In the genomic region with DNA sequence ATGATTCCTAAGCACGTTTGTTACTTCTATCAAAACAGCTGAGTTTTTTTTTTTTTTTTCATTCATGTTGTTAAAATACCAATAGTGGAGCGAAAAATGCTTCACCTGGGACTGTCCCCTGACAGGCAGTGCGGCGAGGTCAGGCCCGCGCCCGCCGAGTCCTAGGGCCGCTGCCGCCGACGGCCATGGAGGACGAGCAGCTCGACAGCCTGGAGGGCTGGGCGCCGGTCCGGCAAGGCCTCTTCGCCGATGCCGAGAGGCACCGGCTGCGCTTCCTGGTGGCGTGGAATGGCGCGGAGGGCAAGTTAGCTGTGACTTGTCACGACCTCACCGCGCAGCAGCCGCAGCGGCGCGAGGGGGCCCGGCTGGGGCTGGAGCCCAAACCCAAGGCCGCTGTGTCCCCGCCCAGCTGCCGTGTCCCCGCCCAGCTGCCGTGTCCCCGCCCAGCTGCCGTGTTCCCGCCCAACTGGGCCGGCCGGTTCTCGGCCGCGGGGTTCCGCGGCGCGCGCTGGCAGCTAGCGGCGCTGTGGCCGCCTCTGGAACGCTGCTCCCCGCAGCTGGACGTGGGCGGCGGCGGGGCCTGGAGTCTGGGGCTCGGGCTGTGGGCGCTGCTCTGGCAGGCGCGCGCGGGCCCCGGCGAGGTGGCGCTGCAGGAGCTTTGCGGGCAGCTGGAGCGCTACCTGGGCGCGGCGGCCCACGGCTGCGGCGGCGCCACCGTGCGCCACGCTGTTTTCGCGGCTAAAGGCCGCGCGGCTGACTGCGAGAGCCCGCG, we compare ENCODE assay signal across 8 cellular contexts. TPM values are rescaled to one million over a fixed set of nuclear protein-coding genes. Genes with fewer than 3 reads are reported as not detected.
DNase-seq lines count a peak whose midpoint lies in the region; ATAC-seq and TF ChIP-seq lines count a peak whose summit lies in the region.
"Not testable (repeated sequence)": the region's sequence is repeated elsewhere in the genome, so short reads cannot be mapped to it uniquely, and the experiment has no call there.

No MANE protein-coding gene starts in this region.

- not testable (repeated sequence) for H3K36me3 Mint-ChIP-seq in activated naive CD4-positive, alpha-beta T cell treated with anti-CD3 and anti-CD28 coated beads for 36 hours (ENCODE audit: low read depth); stimulated activated naive B cell treated with anti-CD40 and anti-IgM and Interleukin-4, amounts not matched to agents 10 μg/mL and 1 μg/mL and 100 μg/mL, for 72 hours

- H3K9me3 ChIP-seq in psoas muscle: not testable (repeated sequence)

- intact Hi-C loops in activated naive CD4-positive, alpha-beta T cell treated with anti-CD3 and anti-CD28 coated beads for 36 hours (cut with micrococcal nuclease); left cardiac atrium (cut with DNase I); psoas muscle (cut with DNase I): not testable (repeated sequence)

- H3K9me3 Mint-ChIP-seq in activated naive CD4-positive, alpha-beta T cell treated with anti-CD3 and anti-CD28 coated beads for 36 hours; stimulated activated naive B cell treated with anti-CD40 and anti-IgM and Interleukin-4, amounts not matched to agents 10 μg/mL and 1 μg/mL and 100 μg/mL, for 72 hours: not testable (repeated sequence)

- not testable (repeated sequence) for H3K4me1 Mint-ChIP-seq in activated naive CD4-positive, alpha-beta T cell treated with anti-CD3 and anti-CD28 coated beads for 36 hours (ENCODE audit: low read depth); stimulated activated naive B cell treated with anti-CD40 and anti-IgM and Interleukin-4, amounts not matched to agents 10 μg/mL and 1 μg/mL and 100 μg/mL, for 72 hours

- H3K36me3 ChIP-seq in psoas muscle (ENCODE audit: insufficient read depth in 1 of 2, low read depth in 1 of 2): not testable (repeated sequence)

- H3K27ac ChIP-seq in psoas muscle: peak overlapping the region; percentile 71

- peak; percentile 28 for DNase-seq in activated naive CD4-positive, alpha-beta T cell treated with anti-CD3 and anti-CD28 coated beads for 36 hours
- DNase-seq in left cardiac atrium (peak; percentile 64), psoas muscle (peak; percentile 67 to 73)
- peak; percentile 51 for DNase-seq in stimulated activated naive B cell treated with anti-CD40 and anti-IgM and Interleukin-4, amounts not matched to agents 10 μg/mL and 1 μg/mL and 100 μg/mL, for 72 hours

- CTCF ChIA-PET in activated naive CD4-positive, alpha-beta T cell treated with anti-CD3 and anti-CD28 coated beads for 36 hours (lab: Charles Lee): not testable (repeated sequence)

- not testable (repeated sequence) for TF ChIP-seq CTCF in WI38 (IDR thresholded peaks at IDR 0.05; ENCODE audit: low read depth, low read length); psoas muscle (IDR thresholded peaks at IDR 0.05)

- H3K4me3 Mint-ChIP-seq in activated naive CD4-positive, alpha-beta T cell treated with anti-CD3 and anti-CD28 coated beads for 36 hours; stimulated activated naive B cell treated with anti-CD40 and anti-IgM and Interleukin-4, amounts not matched to agents 10 μg/mL and 1 μg/mL and 100 μg/mL, for 72 hours: not testable (repeated sequence)

- H3K4me3 ChIP-seq in GM08714 (ENCODE audit: low read length): peak overlapping the region; percentile 45; the same call in 1 of the 2 replicates
- H3K4me3 ChIP-seq in WI38 (ENCODE audit: low read depth, low read length): peak overlapping the region; percentile 32
- H3K4me3 ChIP-seq in psoas muscle: peak overlapping the region; percentile 63

- not testable (repeated sequence) for H3K27me3 Mint-ChIP-seq in activated naive CD4-positive, alpha-beta T cell treated with anti-CD3 and anti-CD28 coated beads for 36 hours (ENCODE audit: low read depth); stimulated activated naive B cell treated with anti-CD40 and anti-IgM and Interleukin-4, amounts not matched to agents 10 μg/mL and 1 μg/mL and 100 μg/mL, for 72 hours

- not testable (repeated sequence) for H3K27me3 ChIP-seq in psoas muscle (ENCODE audit: insufficient read depth in 3 of 3, low read length in 2 of 3)

- H3K4me1 ChIP-seq in psoas muscle: not testable (repeated sequence)

- peak; percentile 98 for ATAC-seq in GM21529 (IDR thresholded peaks at IDR 0.05; ENCODE audit: unreplicated experiment)
- ATAC-seq in HG03139 (IDR thresholded peaks at IDR 0.05; ENCODE audit: unreplicated experiment): peak; percentile 91
- ATAC-seq in left cardiac atrium: peak; percentile 100
- ATAC-seq in psoas muscle: peak; percentile 96 to 100 (median 98)
- ATAC-seq in stimulated activated naive B cell treated with anti-CD40 and anti-IgM and Interleukin-4, amounts not matched to agents 10 μg/mL and 1 μg/mL and 100 μg/mL, for 72 hours (replicated peaks): peak; percentile 81 to 93

- not testable (repeated sequence) for H3K27ac Mint-ChIP-seq in activated naive CD4-positive, alpha-beta T cell treated with anti-CD3 and anti-CD28 coated beads for 36 hours; stimulated activated naive B cell treated with anti-CD40 and anti-IgM and Interleukin-4, amounts not matched to agents 10 μg/mL and 1 μg/mL and 100 μg/mL, for 72 hours

- 0% methylated on average over 15 to 25 of the region's 89 CpGs for WGBS in psoas muscle, 3 donors

RNA-seq across cellular contexts. Expression of a gene that starts 56.7 kb away (rescaled TPM):
- total RNA-seq in activated naive CD4-positive, alpha-beta T cell treated with anti-CD3 and anti-CD28 coated beads for 36 hours: 1 to 10 TPM; 1.1 to 1.6 TPM
- total RNA-seq in left cardiac atrium (1 to 10 TPM; 2.3 to 5.2 TPM), psoas muscle (1 to 10 TPM in 3 of 4 donors, under 1 TPM in 1; 0.88 to 1.8 (median 1.3) TPM)
- polyA plus RNA-seq in psoas muscle: under 1 TPM; 0.30 to 0.62 (median 0.51) TPM

Comparison
In these comparisons a context has a peak if more than half of its experiments do, and no peak if none do; other contexts are left out.
1. Peak in every context shown above with its lines: DNase-seq, ATAC-seq, H3K4me3 ChIP-seq and H3K27ac ChIP-seq.